In the genomic region with DNA sequence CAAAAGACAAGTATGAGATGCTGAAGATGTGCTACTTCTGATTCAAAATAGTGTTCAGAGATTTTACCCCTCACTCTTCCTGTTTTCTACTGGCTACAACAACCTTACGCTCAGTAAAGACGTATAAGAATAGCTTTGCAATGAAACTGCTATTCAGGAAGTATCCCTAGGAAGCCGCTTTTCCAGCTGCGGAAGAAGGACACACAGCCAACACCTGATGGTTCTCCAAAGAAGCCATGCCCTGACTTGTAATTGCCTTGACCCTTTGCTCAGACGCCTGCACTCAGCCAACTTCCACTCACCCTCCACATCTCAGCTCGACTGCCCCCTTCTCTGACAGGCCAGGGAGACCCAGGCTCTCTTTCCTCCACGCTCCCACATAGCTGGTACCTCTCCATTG, we compare ENCODE assay signal across 24 cellular contexts.
DNase-seq lines count a peak whose midpoint lies in the region; ATAC-seq and TF ChIP-seq lines count a peak whose summit lies in the region.
"Had no signal": no experiment of that assay in that cellular context is flagged by ENCODE, and none has a peak within 500 bp of the region (broad histone marks: within the 10 kb centered on the region; RNA-seq: fewer than 3 reads in every experiment).

No MANE protein-coding gene starts in this region.

- H2BK5ac ChIP-seq in trophoblast cell (ENCODE audit: low read depth, low read length, poor library complexity) = no peak overlapping the region

- H3K79me2 ChIP-seq in Loucy (ENCODE audit: insufficient read depth, low read length) (peaks cover 22% of the 10 kb centered on the region), trophoblast cell (ENCODE audit: control insufficient read depth, insufficient read depth, low read length, poor library complexity) (no peaks in the 10 kb centered on the region)

- no peak overlapping the region for H4K12ac ChIP-seq in trophoblast cell (ENCODE audit: low read depth, low read length)

- no peaks in the 10 kb centered on the region for H3K36me3 Mint-ChIP-seq in activated T-cell treated with anti-CD3 and anti-CD28 coated beads, Interleukin-2, amount 50 U/mL, for 72 hours (ENCODE audit: insufficient read depth in 2 of 2)

- no peak for ATAC-seq in activated T-cell treated with anti-CD3 and anti-CD28 coated beads, Interleukin-2, amount 50 U/mL, for 72 hours (replicated peaks in 1 of 2)
- ATAC-seq in HG03280 (IDR thresholded peaks at IDR 0.05; ENCODE audit: unreplicated experiment) (no peak), GM18502 (IDR thresholded peaks at IDR 0.05; ENCODE audit: poor library complexity, unreplicated experiment) (no peak)
- ATAC-seq: SK-N-SH treated with all-trans-retinoic acid at 6 μM for 48 hours had no signal

- H3K9me3 ChIP-seq in BLaER1 (peaks cover 4% of the 10 kb centered on the region), Loucy (ENCODE audit: insufficient read depth, low read depth, low read length) (no peaks in the 10 kb centered on the region), trophoblast cell (ENCODE audit: insufficient read depth, low read depth, low read length) (no peaks in the 10 kb centered on the region)
- H3K9me3 ChIP-seq: neutrophil, prostate gland had no signal

- peak overlapping the region; percentile 93 for H3K4me2 ChIP-seq in BLaER1
- H3K4me2 ChIP-seq in Loucy (ENCODE audit: low read depth, low read length, poor library complexity, severe bottlenecking) = peak overlapping the region; percentile 42
- H3K4me2 ChIP-seq in trophoblast cell (ENCODE audit: low read length) = no peak overlapping the region

- H4K91ac ChIP-seq in trophoblast cell (ENCODE audit: low read depth, low read length) = no peak overlapping the region

- H3K4me1 ChIP-seq in BLaER1 (peaks cover 73% of the 10 kb centered on the region), Loucy (ENCODE audit: insufficient read depth, low read length, poor library complexity, severe bottlenecking) (peaks cover 46% of the 10 kb centered on the region), trophoblast cell (ENCODE audit: control insufficient read depth in 1 of 2, insufficient read depth in 2 of 2, low read length in 2 of 2) (peaks cover 9 to 17% of the 10 kb centered on the region in 2 experiments)
- H3K4me1 ChIP-seq: prostate gland had no signal

- no peaks in the 10 kb centered on the region for H3K9me3 Mint-ChIP-seq in activated T-cell treated with anti-CD3 and anti-CD28 coated beads, Interleukin-2, amount 50 U/mL, for 72 hours
- H3K9me3 Mint-ChIP-seq: activated CD4-positive, alpha-beta T cell treated with anti-CD3 and anti-CD28 coated beads, Interleukin-2, amount 10 ng/mL, durations not matched to agents 24 days and 14 days; activated naive CD4-positive, alpha-beta T cell treated with anti-CD3 and anti-CD28 coated beads, Interleukin-2, amount 50 U/mL, for 24 hours; activated T-helper 1 cell treated with anti-CD3 and anti-CD28 coated beads, Interleukin-12 subunit alpha, Interleukin-12 subunit beta, Interleukin-2, Interleukin-4 antibody, amounts not matched to agents 30 ng/mL and 10 ng/mL and 1 ng/mL, durations not matched to agents 14 hours and 24 hours and 36 hours; HFFc6 had no signal

- no CpG with 5 or more reads among the region's 7 CpGs for WGBS in trophoblast cell (ENCODE audit: extremely low coverage, insufficient coverage, insufficient read length)

- no peaks in the 10 kb centered on the region for H3K4me1 Mint-ChIP-seq in activated T-cell treated with anti-CD3 and anti-CD28 coated beads, Interleukin-2, amount 50 U/mL, for 72 hours (ENCODE audit: low read depth)

- H3K4me3 Mint-ChIP-seq in activated T-cell treated with anti-CD3 and anti-CD28 coated beads, Interleukin-2, amount 50 U/mL, for 72 hours = no peak overlapping the region
- H3K4me3 Mint-ChIP-seq: activated CD4-positive, alpha-beta T cell treated with anti-CD3 and anti-CD28 coated beads, Interleukin-2, amount 10 ng/mL, durations not matched to agents 24 days and 14 days; activated naive CD4-positive, alpha-beta T cell treated with anti-CD3 and anti-CD28 coated beads, Interleukin-2, amount 50 U/mL, for 24 hours; activated T-helper 1 cell treated with anti-CD3 and anti-CD28 coated beads, Interleukin-12 subunit alpha, Interleukin-12 subunit beta, Interleukin-2, Interleukin-4 antibody, amounts not matched to agents 30 ng/mL and 10 ng/mL and 1 ng/mL, durations not matched to agents 14 hours and 24 hours and 36 hours; HFFc6 had no signal

- no peak overlapping the region for H2BK120ac ChIP-seq in trophoblast cell (ENCODE audit: insufficient read depth, low read length, poor library complexity)

- H3K27ac ChIP-seq in BLaER1 (peak overlapping the region; percentile 94), trophoblast cell (ENCODE audit: low read depth, low read length) (peak overlapping the region; percentile 50)
- H3K27ac ChIP-seq: neutrophil, prostate gland had no signal

- peak overlapping the region; percentile 76 for H3K9ac ChIP-seq in BLaER1
- H3K9ac ChIP-seq in Loucy (ENCODE audit: low read depth, low read length, poor library complexity, severe bottlenecking) = peak overlapping the region; percentile 11
- H3K9ac ChIP-seq in trophoblast cell (ENCODE audit: low read length) = no peak overlapping the region

- peak overlapping the region; percentile 12 for H3K18ac ChIP-seq in trophoblast cell (ENCODE audit: low read length)

- no peak overlapping the region for H4K8ac ChIP-seq in trophoblast cell (ENCODE audit: low read depth, low read length)

- H3K36me3 ChIP-seq in BLaER1 (peaks cover 8% of the 10 kb centered on the region; the same call in 1 of the 2 replicates), Loucy (ENCODE audit: insufficient read depth, low read length) (no peaks in the 10 kb centered on the region), trophoblast cell (ENCODE audit: control insufficient read depth in 1 of 2, insufficient read depth in 2 of 2, low read length in 2 of 2) (no peaks in the 10 kb centered on the region)
- H3K36me3 ChIP-seq: neutrophil, prostate gland had no signal

- H3K4me3 ChIP-seq in BLaER1 (peak overlapping the region; percentile 48), Loucy (ENCODE audit: low read length, poor library complexity, severe bottlenecking) (peak overlapping the region; percentile 11), trophoblast cell (ENCODE audit: low read depth, low read length) (no peak overlapping the region)
- H3K4me3 ChIP-seq: dorsolateral prefrontal cortex, prostate gland had no signal

- no peak overlapping the region for H3K23ac ChIP-seq in trophoblast cell (ENCODE audit: low read length)

- H3K9me2 ChIP-seq in Loucy (replicated peaks; ENCODE audit: low read depth, low read length) = no peaks in the 10 kb centered on the region

- no peak overlapping the region for H2AFZ ChIP-seq in Loucy (ENCODE audit: low read length)
- H2AFZ ChIP-seq in trophoblast cell (ENCODE audit: insufficient read depth, low read length, poor library complexity) = no peak overlapping the region

- no peaks in the 10 kb centered on the region for H3F3A ChIP-seq in Loucy (ENCODE audit: low read depth)

- H3K14ac ChIP-seq in trophoblast cell (ENCODE audit: low read length) = peak overlapping the region; percentile 29

- H2BK12ac ChIP-seq in trophoblast cell (ENCODE audit: low read length) = peak overlapping the region; percentile 28

- peaks cover 9% of the 10 kb centered on the region for H3K79me1 ChIP-seq in trophoblast cell (ENCODE audit: low read length)

- no peak overlapping the region for H3K4ac ChIP-seq in trophoblast cell (ENCODE audit: low read depth, low read length)

- DNase-seq in islet precursor cell = peak; percentile 48
- DNase-seq in trophoblast cell = no peak
- no peak for DNase-seq in activated T-cell treated with anti-CD3 and anti-CD28 coated beads, Interleukin-2, amount 50 U/mL, for 72 hours
- DNase-seq in COLO668 (lab: John Stamatoyannopoulos, UW; ENCODE audit: unreplicated experiment) = no peak
- DNase-seq: activated CD4-positive, alpha-beta T cell treated with anti-CD3 and anti-CD28 coated beads, Interleukin-2, amount 10 ng/mL, durations not matched to agents 24 days and 14 days; aorta; C1 segment of cervical spinal cord; central memory CD4-positive, alpha-beta T cell; dorsolateral prefrontal cortex; erythroblast; HFFc6; NCI-H1105 treated with DMSO at 0.1 percent for 48 hours; NCI-H226; RPMI8226; stimulated activated CD8-positive, alpha-beta memory T cell treated with anti-CD3 and anti-CD28 coated beads, Interleukin-4, amount 100 ng/mL, for 48 hours had no signal

- no peak for TF ChIP-seq CTCF in Loucy (conservative IDR thresholded peaks at IDR 0.05; ENCODE audit: low read length)

- H4K20me1 ChIP-seq in BLaER1 (no peaks in the 10 kb centered on the region), Loucy (ENCODE audit: insufficient read depth, low read length, poor library complexity, severe bottlenecking) (no peaks in the 10 kb centered on the region)

- H3K27me3 Mint-ChIP-seq in activated T-cell treated with anti-CD3 and anti-CD28 coated beads, Interleukin-2, amount 50 U/mL, for 72 hours (ENCODE audit: low read depth) = no peaks in the 10 kb centered on the region
- H3K27me3 Mint-ChIP-seq: activated CD4-positive, alpha-beta T cell treated with anti-CD3 and anti-CD28 coated beads, Interleukin-2, amount 10 ng/mL, durations not matched to agents 24 days and 14 days; activated naive CD4-positive, alpha-beta T cell treated with anti-CD3 and anti-CD28 coated beads, Interleukin-2, amount 50 U/mL, for 24 hours had no signal

- no peak overlapping the region for H3K27ac Mint-ChIP-seq in activated T-cell treated with anti-CD3 and anti-CD28 coated beads, Interleukin-2, amount 50 U/mL, for 72 hours
- H3K27ac Mint-ChIP-seq: activated CD4-positive, alpha-beta T cell treated with anti-CD3 and anti-CD28 coated beads, Interleukin-2, amount 10 ng/mL, durations not matched to agents 24 days and 14 days; activated naive CD4-positive, alpha-beta T cell treated with anti-CD3 and anti-CD28 coated beads, Interleukin-2, amount 50 U/mL, for 24 hours; activated T-helper 1 cell treated with anti-CD3 and anti-CD28 coated beads, Interleukin-12 subunit alpha, Interleukin-12 subunit beta, Interleukin-2, Interleukin-4 antibody, amounts not matched to agents 30 ng/mL and 10 ng/mL and 1 ng/mL, durations not matched to agents 14 hours and 24 hours and 36 hours; HFFc6 had no signal

- H3K27me3 ChIP-seq in BLaER1 = no peaks in the 10 kb centered on the region
- no peaks in the 10 kb centered on the region for H3K27me3 ChIP-seq in Loucy (ENCODE audit: insufficient read depth, low read length, poor library complexity, severe bottlenecking)
- no peaks in the 10 kb centered on the region for H3K27me3 ChIP-seq in trophoblast cell (ENCODE audit: insufficient read depth, low read length)
- H3K27me3 ChIP-seq: dorsolateral prefrontal cortex, neutrophil had no signal

- peak overlapping the region; percentile 8 for H2AK5ac ChIP-seq in trophoblast cell (ENCODE audit: low read length)
